10 cellular contexts compared by ENCODE assay signal in genomic region chr11:12765428-12765827, GRCh38.
DNase-seq lines count a peak whose midpoint lies in the region; ATAC-seq and TF ChIP-seq lines count a peak whose summit lies in the region.
"Had no signal": no experiment of that assay in that cellular context is flagged by ENCODE, and none has a peak within 500 bp of the region (broad histone marks: within the 10 kb centered on the region; RNA-seq: fewer than 3 reads in every experiment).

No MANE protein-coding gene starts in this region.

- ATAC-seq in heart left ventricle (peak; percentile 63 to 85 (median 76)), upper lobe of right lung (peak; percentile 41), GM19324 (IDR thresholded peaks at IDR 0.05; ENCODE audit: low FRiP score, unreplicated experiment) (no peak)

- TF ChIP-seq POLR2A in heart left ventricle (IDR thresholded peaks at IDR 0.05) = no peak

- no peaks in the 10 kb centered on the region for H3K9me3 ChIP-seq in heart left ventricle
- H3K9me3 ChIP-seq in upper lobe of right lung = no peaks in the 10 kb centered on the region

- no peak overlapping the region for H3K4me3 ChIP-seq in heart left ventricle
- no peak overlapping the region for H3K4me3 ChIP-seq in upper lobe of right lung

- intact Hi-C loops in heart left ventricle (cut with DNase I) (no loop called here), upper lobe of right lung (cut with DNase I) (no loop called here)

- H3K4me1 ChIP-seq in heart left ventricle = peaks cover 3 to 87% (median 51%) of the 10 kb centered on the region in 12 donors
- H3K4me1 ChIP-seq in upper lobe of right lung = no peaks in the 10 kb centered on the region

- no peak for TF ChIP-seq CTCF in heart left ventricle (IDR thresholded peaks at IDR 0.05)
- TF ChIP-seq CTCF in upper lobe of right lung (IDR thresholded peaks at IDR 0.05) = no peak

- peak; percentile 36 for DNase-seq in NCI-H1092 treated with DMSO at 0.1 percent for 48 hours (lab: John Stamatoyannopoulos, UW)
- DNase-seq in NCI-H1092 (lab: John Stamatoyannopoulos, UW) = no peak
- peak; percentile 76 for DNase-seq in NCI-H774 (lab: John Stamatoyannopoulos, UW)
- DNase-seq in heart left ventricle = peak; percentile 51 to 67 (median 57)
- no peak for DNase-seq in upper lobe of right lung
- DNase-seq in 8988T = no peak
- no peak for DNase-seq in activated CD4-positive, alpha-beta T cell treated with anti-CD3 and anti-CD28 coated beads, Interleukin-2, amount 50 U/mL, for 1 hour
- DNase-seq: cortex of kidney, NCI-H1930 had no signal

- no peaks in the 10 kb centered on the region for H3K27me3 ChIP-seq in heart left ventricle
- no peaks in the 10 kb centered on the region for H3K27me3 ChIP-seq in upper lobe of right lung

- WGBS in heart left ventricle, 4 donors = 47 to 60% (median 56%) methylated on average over 3 of the region's 3 CpGs

- H3K27ac ChIP-seq in heart left ventricle (peak overlapping the region in 6 of 12 donors; percentile 42 to 66 (median 48)), upper lobe of right lung (no peak overlapping the region)

- H3K36me3 ChIP-seq in heart left ventricle (peaks cover 0 to 15% (median 9%) of the 10 kb centered on the region in 9 donors), upper lobe of right lung (no peaks in the 10 kb centered on the region)

Comparison
In these comparisons a context has a peak if more than half of its experiments do, and no peak if none do; other contexts are left out.
1. DNase-seq: peak in NCI-H1092 treated with DMSO at 0.1 percent for 48 hours (single experiment), NCI-H774 (single experiment) and heart left ventricle (5 of 5); none in NCI-H1092 (single experiment), upper lobe of right lung (single experiment), 8988T (single experiment) and activated CD4-positive, alpha-beta T cell treated with anti-CD3 and anti-CD28 coated beads, Interleukin-2, amount 50 U/mL, for 1 hour (single experiment).